Comparison of ENCODE assay signal across 22 cellular contexts in the genomic region with DNA sequence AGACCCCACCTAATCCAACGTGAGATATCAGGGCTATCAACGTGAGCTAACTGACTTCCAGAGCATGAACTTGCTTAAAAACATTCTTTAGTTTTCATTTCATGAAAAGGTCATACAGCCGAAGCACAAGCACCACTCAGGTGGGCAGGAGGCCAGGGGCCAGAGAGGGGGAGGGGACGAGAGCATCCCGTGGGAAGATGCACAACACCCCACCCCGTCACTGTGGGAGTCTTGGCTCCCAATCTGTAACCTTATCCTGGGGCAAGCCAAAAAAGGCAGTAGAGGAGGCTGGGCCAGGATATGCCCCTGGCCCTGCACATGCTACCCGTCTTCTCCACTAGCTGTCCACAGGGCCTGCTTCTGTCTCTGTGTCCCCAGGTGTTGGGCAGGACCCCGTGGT. TPM values are rescaled to one million over a fixed set of nuclear protein-coding genes. Genes with fewer than 3 reads are reported as not detected.
DNase-seq lines count a peak whose midpoint lies in the region; ATAC-seq, FAIRE-seq and TF ChIP-seq lines count a peak whose summit lies in the region.
"Had no signal": no experiment of that assay in that cellular context is flagged by ENCODE, and none has a peak within 500 bp of the region (broad histone marks: within the 10 kb centered on the region; RNA-seq: fewer than 3 reads in every experiment).

No MANE protein-coding gene starts in this region.

- FAIRE-seq in GM12891 (lab: Jason Lieb, UNC) = peak; percentile 41
- FAIRE-seq: endometrium, RCC 7860 had no signal

- peak overlapping the region; percentile 78 for H3K27ac ChIP-seq in VCaP
- H3K27ac ChIP-seq: GM23248, SK-N-MC, thoracic aorta had no signal

- DNase-seq in GM12891 (ENCODE audit: insufficient read length, low spot score) (no peak), left ventricle myocardium superior (peak; percentile 46), omental fat pad (ENCODE audit: low spot score) (no peak), NCI-H1436 (lab: John Stamatoyannopoulos, UW) (no peak)
- DNase-seq in activated CD8-positive, alpha-beta memory T cell treated with anti-CD3 and anti-CD28 coated beads for 24 hours = no peak
- DNase-seq: activated CD4-positive, alpha-beta memory T cell treated with anti-CD3 and anti-CD28 coated beads for 36 hours; amniotic stem cell; DMS153; GDM1; GM23248; midbrain; NCI-H510A treated with DMSO at 0.1 percent for 48 hours; stimulated activated CD4-positive, alpha-beta T cell treated with anti-CD3 and anti-CD28 coated beads, Interleukin-4, amount 100 ng/mL, for 1 hour; stimulated activated naive CD4-positive, alpha-beta T cell treated with Interleukin-2 at 50 U/mL for 16 hours; T-helper 2 cell had no signal

- no peak for TF ChIP-seq POLR2A in GM12891 (IDR thresholded peaks at IDR 0.05; ENCODE audit: low read depth, low read length)

- peak; percentile 14 for ATAC-seq in left ventricle myocardium superior
- ATAC-seq in omental fat pad (ENCODE audit: low FRiP score) = peak; percentile 8
- ATAC-seq in GM18907 (IDR thresholded peaks at IDR 0.05; ENCODE audit: unreplicated experiment) = no peak
- ATAC-seq in GM19452 (IDR thresholded peaks at IDR 0.05; ENCODE audit: unreplicated experiment) = no peak

- TF ChIP-seq CTCF in VCaP (conservative IDR thresholded peaks at IDR 0.05) (no peak), omental fat pad (IDR thresholded peaks at IDR 0.05) (no peak)

- intact Hi-C loops in left ventricle myocardium superior (cut with micrococcal nuclease) = no loop called here

TF ChIP-seq in GM12891, 5 proteins besides CTCF, POLR2A, EP300 and RAD21:
- TF ChIP-seq POLR2AphosphoS5 (IDR thresholded peaks at IDR 0.05; ENCODE audit: low read depth, low read length) = no peak
- TF ChIP-seq TAF1 (IDR thresholded peaks at IDR 0.05; ENCODE audit: low read depth, low read length) = no peak
- TF ChIP-seq POU2F2 (IDR thresholded peaks at IDR 0.05; ENCODE audit: low read depth, low read length) = no peak
- TF ChIP-seq PAX5 (IDR thresholded peaks at IDR 0.05; ENCODE audit: insufficient read depth, low read length, severe bottlenecking) = no peak
- no peak for TF ChIP-seq SPI1 (IDR thresholded peaks at IDR 0.05; ENCODE audit: low read depth, low read length)
TF ChIP-seq in GM12891: peak in this region for 0.

RNA-seq across cellular contexts. Expression of gene SSBP3, which starts 31.4 kb away (rescaled TPM):
- 14.3 TPM for polyA plus RNA-seq in GM12891 (2012; ENCODE audit: low read depth, missing spikeins)
- 57.0 TPM for total RNA-seq in left ventricle myocardium superior
- 10 to 100 TPM; 21.0 to 32.6 (median 22.9) TPM for total RNA-seq in omental fat pad

Comparison
In these comparisons a context has a peak if more than half of its experiments do, and no peak if none do; other contexts are left out.
1. ATAC-seq: peak in left ventricle myocardium superior (single experiment) and omental fat pad (single experiment); none in GM18907 (single experiment) and GM19452 (single experiment).